9 cellular contexts compared by ENCODE assay signal in the genomic region with DNA sequence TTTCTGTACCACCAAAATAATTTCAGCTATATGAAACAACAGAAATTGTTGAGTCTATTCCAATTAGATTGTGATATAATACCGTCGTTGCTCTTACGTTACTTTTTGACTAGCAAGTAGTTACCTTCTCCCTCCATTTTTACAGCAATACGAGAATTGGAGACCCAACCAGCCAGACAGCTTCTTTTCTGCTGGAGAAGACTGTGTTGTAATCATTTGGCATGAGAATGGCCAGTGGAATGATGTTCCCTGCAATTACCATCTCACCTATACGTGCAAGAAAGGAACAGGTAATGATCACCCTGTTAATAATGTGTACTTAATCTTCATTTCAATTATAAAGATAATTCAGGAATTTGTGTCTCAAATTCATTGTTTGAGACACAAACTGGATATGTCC.
"Had no signal": no experiment of that assay in that cellular context is flagged by ENCODE, and none has a peak within 500 bp of the region (broad histone marks: within the 10 kb centered on the region; RNA-seq: fewer than 3 reads in every experiment).

No MANE protein-coding gene starts in this region.

- H3K27ac ChIP-seq: GM23248 had no signal

- ATAC-seq: K562 had no signal

- FAIRE-seq: H1, H54, HTR-8/SVneo, K562 had no signal

- H2AFZ ChIP-seq: GM23248 had no signal

- H3K9ac ChIP-seq: GM23248 had no signal

- H3K4me3 ChIP-seq: GM23248, K562 had no signal

- DNase-seq: GM23248, H9, HCEC 1CT, IMR-90, KG1 had no signal
